Comparison of ENCODE assay signal across 28 cellular contexts in genomic region chr10:7980196-7980595, GRCh38.
"Had no signal": no experiment of that assay in that cellular context is flagged by ENCODE, and none has a peak within 500 bp of the region (broad histone marks: within the 10 kb centered on the region; RNA-seq: fewer than 3 reads in every experiment).

No MANE protein-coding gene starts in this region.

- ATAC-seq: activated naive CD8-positive, alpha-beta T cell treated with anti-CD3 and anti-CD28 coated beads, Interleukin-2, amount 50 U/mL, for 24 hours; activated T-helper 17 cell treated with anti-CD3 and anti-CD28 coated beads, Interleukin-2, amount 50 U/mL, for 72 hours; effector memory CD8-positive, alpha-beta T cell; esophagus mucosa had no signal

- H3K4me3 ChIP-seq: adrenal gland, breast epithelium, cardiac muscle cell, coronary artery had no signal

- H3K27ac ChIP-seq: adrenal gland, breast epithelium, cardiac muscle cell, coronary artery had no signal

- DNase-seq: activated CD4-positive, alpha-beta memory T cell treated with anti-CD3 and anti-CD28 coated beads, Interleukin-2, amount 10 ng/mL, durations not matched to agents 7 days and 5 days; activated CD4-positive, alpha-beta T cell treated with anti-CD3 and anti-CD28 coated beads for 1 hour; activated CD4-positive, alpha-beta T cell treated with anti-CD3 and anti-CD28 coated beads for 4 hours; activated CD4-positive, alpha-beta T cell treated with anti-CD3 and anti-CD28 coated beads, Interleukin-2, amount 10 ng/mL, durations not matched to agents 7 days and 5 days; activated CD4-positive, alpha-beta T cell treated with anti-CD3 and anti-CD28 coated beads, Interleukin-2, amount 50 U/mL, for 4 hours; activated CD8-positive, alpha-beta memory T cell treated with anti-CD3 and anti-CD28 coated beads, Interleukin-2, amount 50 U/mL, for 48 hours; activated effector memory CD4-positive, alpha-beta T cell treated with Interleukin-2 at 50 U/mL for 16 hours; activated gamma-delta T cell treated with Interleukin-2 at 50 U/mL for 16 hours; activated naive CD4-positive, alpha-beta T cell treated with Interleukin-2 at 50 U/mL for 16 hours; activated naive CD8-positive, alpha-beta T cell treated with anti-CD3 and anti-CD28 coated beads for 36 hours; activated naive CD8-positive, alpha-beta T cell treated with anti-CD3 and anti-CD28 coated beads, Interleukin-2, amount 50 U/mL, for 24 hours; activated T-cell treated with anti-CD3 and anti-CD28 coated beads for 4 hours; activated T-cell treated with anti-CD3 and anti-CD28 coated beads, Interleukin-2, amount 50 U/mL, for 24 hours; adrenal gland; amygdala; aorta; central memory CD4-positive, alpha-beta T cell; cerebellar nuclear complex; effector CD4-positive, alpha-beta T cell; effector memory CD8-positive, alpha-beta T cell; foreskin fibroblast; head of caudate nucleus; T-helper 2 cell had no signal
